1 cellular context compared by ENCODE assay signal in the genomic region with DNA sequence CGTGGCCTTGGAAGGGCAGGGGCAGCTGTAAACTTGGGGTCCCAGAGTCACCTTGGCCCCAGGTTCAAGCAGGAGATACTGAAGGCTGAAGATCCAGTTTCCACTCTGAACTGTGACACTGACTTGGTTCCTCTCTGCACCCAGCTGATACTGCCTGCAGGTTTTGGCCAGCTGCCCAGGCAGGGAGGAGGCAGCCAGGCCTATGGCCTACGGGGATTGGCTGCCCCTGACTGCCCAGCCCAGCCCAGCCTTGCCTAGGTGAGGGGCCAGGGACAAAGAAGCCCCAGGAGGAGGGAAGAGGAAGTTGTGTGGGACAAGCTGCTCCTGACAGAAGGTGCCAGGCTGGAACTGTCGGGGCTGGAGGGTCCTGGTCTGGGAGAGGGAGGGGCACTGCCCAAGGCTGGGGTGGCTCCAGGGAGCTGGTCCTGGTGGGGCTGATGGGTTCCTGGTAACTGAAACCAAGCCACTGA.
TF ChIP-seq lines count a peak whose summit lies in the region.

No MANE protein-coding gene starts in this region.

TF ChIP-seq in A549, 52 proteins besides CTCF, POLR2A, EP300 and RAD21 (continued from another document):
- no peak for TF ChIP-seq SMC3 (IDR thresholded peaks at IDR 0.05)
